29 cellular contexts compared by ENCODE assay signal in genomic region chr9:134950811-134951210, GRCh38. TPM values are rescaled to one million over a fixed set of nuclear protein-coding genes. Genes with fewer than 3 reads are reported as not detected.
"Had no signal": no experiment of that assay in that cellular context is flagged by ENCODE, and none has a peak within 500 bp of the region (broad histone marks: within the 10 kb centered on the region; RNA-seq: fewer than 3 reads in every experiment).

No MANE protein-coding gene starts in this region.

- H3K36me3 ChIP-seq: brain microvascular endothelial cell, Peyer's patch had no signal

- H3K4me1 ChIP-seq: Peyer's patch had no signal

- DNase-seq: activated CD4-positive, alpha-beta T cell treated with anti-CD3 and anti-CD28 coated beads for 1 hour; activated CD4-positive, alpha-beta T cell treated with anti-CD3 and anti-CD28 coated beads, Interleukin-2, amount 10 ng/mL, durations not matched to agents 24 days and 14 days; activated CD4-positive, alpha-beta T cell treated with anti-CD3 and anti-CD28 coated beads, Interleukin-2, amount 50 U/mL, for 48 hours; activated gamma-delta T cell; activated naive CD4-positive, alpha-beta T cell treated with anti-CD3 and anti-CD28 coated beads for 36 hours; activated naive CD8-positive, alpha-beta T cell treated with anti-CD3 and anti-CD28 coated beads for 36 hours; activated T-cell treated with anti-CD3 and anti-CD28 coated beads for 4 hours; activated T-cell treated with anti-CD3 and anti-CD28 coated beads, Interleukin-2, amount 50 U/mL, for 48 hours; brain microvascular endothelial cell; KG1; NCI-H1092; NCI-H1417; NCI-H1694; NCI-H2029; NCI-H2107; NCI-H345; NCI-H510A; NCI-H526 treated with DMSO at 0.1 percent for 48 hours; NCI-H82; SIG-M5; T-cell; T-helper 2 cell; T1000 had no signal

- H3K27ac ChIP-seq: brain microvascular endothelial cell, Peyer's patch, RWPE1, SK-N-MC had no signal

- H3K4me3 ChIP-seq: Peyer's patch, SK-N-MC had no signal

- H3K27me3 ChIP-seq: brain microvascular endothelial cell, Peyer's patch had no signal

- H3K9me3 ChIP-seq: Peyer's patch had no signal

- ATAC-seq: activated T-helper 17 cell treated with anti-CD3 and anti-CD28 coated beads, Interleukin-2, amount 50 U/mL, for 72 hours; T-cell had no signal

RNA-seq across cellular contexts. Expression of gene FCN1, which starts 33.1 kb away (rescaled TPM):
- total RNA-seq: activated CD4-positive, alpha-beta T cell treated with anti-CD3 and anti-CD28 coated beads, Interleukin-2, amount 10 ng/mL, durations not matched to agents 24 days and 14 days; activated naive CD4-positive, alpha-beta T cell treated with anti-CD3 and anti-CD28 coated beads for 36 hours; activated naive CD8-positive, alpha-beta T cell treated with anti-CD3 and anti-CD28 coated beads for 36 hours; activated T-helper 17 cell treated with anti-CD3 and anti-CD28 coated beads, Interleukin-2, amount 50 U/mL, for 72 hours; LHCN-M2; M059J had no signal
